Comparison of ENCODE assay signal across 31 cellular contexts in genomic region chr1:213698092-213698702, GRCh38.
"Had no signal": no experiment of that assay in that cellular context is flagged by ENCODE, and none has a peak within 500 bp of the region (broad histone marks: within the 10 kb centered on the region; RNA-seq: fewer than 3 reads in every experiment).

No MANE protein-coding gene starts in this region.

- H3K27me3 Mint-ChIP-seq: activated CD4-positive, alpha-beta T cell treated with anti-CD3 and anti-CD28 coated beads for 36 hours; activated CD4-positive, alpha-beta T cell treated with anti-CD3 and anti-CD28 coated beads, Interleukin-2, amount 10 ng/mL, durations not matched to agents 7 days and 5 days; activated naive CD4-positive, alpha-beta T cell treated with anti-CD3 and anti-CD28 coated beads, Interleukin-2, amount 10 ng/mL, durations not matched to agents 7 days and 5 days; activated naive CD8-positive, alpha-beta T cell; activated T-cell treated with anti-CD3 and anti-CD28 coated beads, Interleukin-2, amount 50 U/mL, for 24 hours had no signal

- H3K27ac ChIP-seq: SJCRH30, SK-N-MC had no signal

- H3K4me3 Mint-ChIP-seq: activated CD4-positive, alpha-beta T cell treated with anti-CD3 and anti-CD28 coated beads for 36 hours; activated CD4-positive, alpha-beta T cell treated with anti-CD3 and anti-CD28 coated beads, Interleukin-2, amount 10 ng/mL, durations not matched to agents 7 days and 5 days; activated CD8-positive, alpha-beta T cell treated with anti-CD3 and anti-CD28 coated beads, Interleukin-2, amount 10 ng/mL, durations not matched to agents 7 days and 5 days; activated naive CD4-positive, alpha-beta T cell treated with anti-CD3 and anti-CD28 coated beads, Interleukin-2, amount 10 ng/mL, durations not matched to agents 7 days and 5 days; activated naive CD8-positive, alpha-beta T cell; activated naive CD8-positive, alpha-beta T cell treated with anti-CD3 and anti-CD28 coated beads, Interleukin-2, amount 50 U/mL, for 24 hours; activated T-cell treated with anti-CD3 and anti-CD28 coated beads, Interleukin-2, amount 50 U/mL, for 24 hours; brain; T-helper 1 cell treated with Interleukin-12 subunit alpha and Interleukin-12 subunit beta and Interleukin-4 antibody, amounts not matched to agents 30 μg/mL and 1 μg/mL, for 36 hours; T-helper 2 cell treated with Interferon-gamma antibody and Interleukin-4, amounts not matched to agents 5 μg/mL and 100 μg/mL, for 36 hours; WTC11 had no signal

- H3K36me3 ChIP-seq: MG63, SJCRH30 had no signal

- H3K27me3 ChIP-seq: SJCRH30 had no signal

- H3K27ac Mint-ChIP-seq: activated CD4-positive, alpha-beta T cell treated with anti-CD3 and anti-CD28 coated beads for 36 hours; activated CD4-positive, alpha-beta T cell treated with anti-CD3 and anti-CD28 coated beads, Interleukin-2, amount 10 ng/mL, durations not matched to agents 7 days and 5 days; activated CD8-positive, alpha-beta T cell treated with anti-CD3 and anti-CD28 coated beads, Interleukin-2, amount 10 ng/mL, durations not matched to agents 7 days and 5 days; activated naive CD4-positive, alpha-beta T cell treated with anti-CD3 and anti-CD28 coated beads, Interleukin-2, amount 10 ng/mL, durations not matched to agents 7 days and 5 days; activated naive CD8-positive, alpha-beta T cell; activated naive CD8-positive, alpha-beta T cell treated with anti-CD3 and anti-CD28 coated beads, Interleukin-2, amount 50 U/mL, for 24 hours; activated T-cell treated with anti-CD3 and anti-CD28 coated beads, Interleukin-2, amount 50 U/mL, for 24 hours; brain; T-helper 1 cell treated with Interleukin-12 subunit alpha and Interleukin-12 subunit beta and Interleukin-4 antibody, amounts not matched to agents 30 μg/mL and 1 μg/mL, for 36 hours; T-helper 2 cell treated with Interferon-gamma antibody and Interleukin-4, amounts not matched to agents 5 μg/mL and 100 μg/mL, for 36 hours; WTC11 had no signal

- H3K9me3 ChIP-seq: SJCRH30 had no signal

- H3K4me1 Mint-ChIP-seq: activated CD4-positive, alpha-beta T cell treated with anti-CD3 and anti-CD28 coated beads for 36 hours; activated CD4-positive, alpha-beta T cell treated with anti-CD3 and anti-CD28 coated beads, Interleukin-2, amount 10 ng/mL, durations not matched to agents 7 days and 5 days; activated naive CD4-positive, alpha-beta T cell treated with anti-CD3 and anti-CD28 coated beads, Interleukin-2, amount 10 ng/mL, durations not matched to agents 7 days and 5 days; activated naive CD8-positive, alpha-beta T cell treated with anti-CD3 and anti-CD28 coated beads, Interleukin-2, amount 50 U/mL, for 24 hours; brain; WTC11 had no signal

- ATAC-seq: activated CD4-positive, alpha-beta T cell treated with anti-CD3 and anti-CD28 coated beads for 36 hours; activated CD4-positive, CD25-positive, alpha-beta regulatory T cell treated with anti-CD3 and anti-CD28 coated beads, Interleukin-2, amount 50 U/mL, for 24 hours; activated CD8-positive, alpha-beta T cell treated with anti-CD3 and anti-CD28 coated beads, Interleukin-2, amount 10 ng/mL, durations not matched to agents 7 days and 5 days; activated naive CD8-positive, alpha-beta T cell treated with anti-CD3 and anti-CD28 coated beads, Interleukin-2, amount 50 U/mL, for 24 hours; Panc1; WTC11 had no signal

- H3K36me3 Mint-ChIP-seq: activated naive CD4-positive, alpha-beta T cell treated with anti-CD3 and anti-CD28 coated beads, Interleukin-2, amount 10 ng/mL, durations not matched to agents 7 days and 5 days; activated naive CD8-positive, alpha-beta T cell; brain had no signal

- H3K4me1 ChIP-seq: SJCRH30 had no signal

- DNase-seq: activated CD4-positive, alpha-beta T cell treated with anti-CD3 and anti-CD28 coated beads for 36 hours; activated CD4-positive, alpha-beta T cell treated with anti-CD3 and anti-CD28 coated beads, Interleukin-2, amount 10 ng/mL, durations not matched to agents 7 days and 5 days; activated CD4-positive, alpha-beta T cell treated with anti-CD3 and anti-CD28 coated beads, Interleukin-2, amount 50 U/mL, for 48 hours; activated CD8-positive, alpha-beta T cell treated with anti-CD3 and anti-CD28 coated beads, Interleukin-2, amount 10 ng/mL, durations not matched to agents 7 days and 5 days; activated effector memory CD4-positive, alpha-beta T cell treated with Interleukin-2 at 50 U/mL for 16 hours; activated naive CD4-positive, alpha-beta T cell treated with anti-CD3 and anti-CD28 coated beads, Interleukin-2, amount 10 ng/mL, durations not matched to agents 7 days and 5 days; activated naive CD8-positive, alpha-beta T cell treated with anti-CD3 and anti-CD28 coated beads, Interleukin-2, amount 50 U/mL, for 24 hours; activated T-cell treated with anti-CD3 and anti-CD28 coated beads, Interleukin-2, amount 50 U/mL, for 24 hours; anterior cingulate cortex; central memory CD4-positive, alpha-beta T cell; Kasumi-1; KG1; MG63; MV-4-11; NCI-H1092; NCI-H1417; NCI-H1694 treated with DMSO at 0.1 percent for 48 hours; NCI-H2029; NCI-H345; NCI-H524 treated with DMSO at 0.1 percent for 48 hours; NK-92 treated with Interleukin-12 subunit alpha and Interleukin-12 subunit beta, amount 100 ng/mL, for 24 hours; SHP77; SJCRH30 had no signal

- H3K9me3 Mint-ChIP-seq: T-helper 1 cell treated with Interleukin-12 subunit alpha and Interleukin-12 subunit beta and Interleukin-4 antibody, amounts not matched to agents 30 μg/mL and 1 μg/mL, for 36 hours; T-helper 2 cell treated with Interferon-gamma antibody and Interleukin-4, amounts not matched to agents 5 μg/mL and 100 μg/mL, for 36 hours had no signal

- H3K4me3 ChIP-seq: MG63, SJCRH30, SK-N-MC had no signal
